In the genomic region with DNA sequence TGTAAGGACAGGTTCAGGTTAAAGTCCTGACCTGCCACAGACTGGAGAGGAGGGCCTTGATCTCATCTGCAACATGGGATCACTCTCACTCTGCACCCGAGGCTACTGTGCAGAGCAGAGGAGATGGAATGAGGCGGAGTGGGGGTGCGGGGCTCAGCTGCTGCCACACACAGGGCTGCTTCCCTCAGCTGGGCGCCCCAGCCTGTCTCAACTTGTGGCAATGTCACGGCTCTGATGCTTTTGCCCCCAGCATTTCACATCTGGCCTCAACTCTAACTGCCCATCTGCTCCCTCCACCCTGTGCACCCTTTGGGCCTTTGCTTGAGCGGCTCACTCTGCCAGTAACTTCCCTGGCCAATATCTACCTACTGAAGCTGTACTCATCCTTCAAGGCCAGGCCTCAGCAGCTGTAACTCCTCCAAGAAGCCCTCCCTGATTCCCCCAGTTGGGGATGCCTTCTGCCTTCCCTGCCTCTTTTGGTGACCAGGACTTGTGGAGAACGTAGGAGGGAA, we compare ENCODE assay signal across 9 cellular contexts.
DNase-seq lines count a peak whose midpoint lies in the region; FAIRE-seq and TF ChIP-seq lines count a peak whose summit lies in the region.
"Had no signal": no experiment of that assay in that cellular context is flagged by ENCODE, and none has a peak within 500 bp of the region (broad histone marks: within the 10 kb centered on the region; RNA-seq: fewer than 3 reads in every experiment).

No MANE protein-coding gene starts in this region.

- POLR2A ChIA-PET in SK-N-SH (lab: Yijun Ruan, JAX) = no interaction called here

- H3K27me3 Mint-ChIP-seq in astrocyte (ENCODE audit: low read depth, unreplicated experiment) (no peaks in the 10 kb centered on the region), type B pancreatic cell (no peaks in the 10 kb centered on the region)

- H3K9me3 ChIP-seq in astrocyte (ENCODE audit: insufficient read depth, low read depth, low read length) = no peaks in the 10 kb centered on the region
- H3K9me3 ChIP-seq in muscle layer of duodenum (ENCODE audit: control insufficient read depth in 1 of 2, low read length in 2 of 2) = no peaks in the 10 kb centered on the region
- H3K9me3 ChIP-seq in SK-N-SH = no peaks in the 10 kb centered on the region
- H3K9me3 ChIP-seq in MG63 = no peaks in the 10 kb centered on the region

- H2BK120ac ChIP-seq in mesendoderm (ENCODE audit: low read depth, low read length) = no peak overlapping the region

- no peak overlapping the region for H2AK5ac ChIP-seq in mesendoderm (ENCODE audit: low read length)

- no peak overlapping the region for H3K4me3 Mint-ChIP-seq in astrocyte (ENCODE audit: unreplicated experiment)
- H3K4me3 Mint-ChIP-seq in type B pancreatic cell = no peak overlapping the region

- TF ChIP-seq CTCF in astrocyte (IDR thresholded peaks at IDR 0.05; ENCODE audit: insufficient read depth, low read depth, low read length) (no peak), type B pancreatic cell (conservative IDR thresholded peaks at IDR 0.05) (no peak), SK-N-SH (IDR thresholded peaks at IDR 0.05) (no peak)

- H3K36me3 Mint-ChIP-seq in astrocyte (ENCODE audit: low read depth, unreplicated experiment) = peaks cover 40% of the 10 kb centered on the region
- H3K36me3 Mint-ChIP-seq in type B pancreatic cell = peaks cover 13% of the 10 kb centered on the region

- H3K4me2 ChIP-seq in astrocyte (ENCODE audit: low read length) (peak overlapping the region; percentile 78), mesendoderm (ENCODE audit: low read length) (no peak overlapping the region), SK-N-SH (no peak overlapping the region)

- H4K5ac ChIP-seq in mesendoderm (ENCODE audit: low read length) = no peak overlapping the region

- H3K4ac ChIP-seq in mesendoderm (ENCODE audit: low read depth, low read length) = no peak overlapping the region

- H3K9ac ChIP-seq in astrocyte (ENCODE audit: low read length) (peak overlapping the region; percentile 71), mesendoderm (ENCODE audit: low read length) (no peak overlapping the region), SK-N-SH (no peak overlapping the region)

- no peak overlapping the region for H2BK15ac ChIP-seq in mesendoderm (replicated peaks; ENCODE audit: low read depth)

- H2AFZ ChIP-seq in astrocyte (ENCODE audit: low read depth, low read length) = no peak overlapping the region
- no peak overlapping the region for H2AFZ ChIP-seq in SK-N-SH (ENCODE audit: low read depth)

- no peaks in the 10 kb centered on the region for H3K9me2 ChIP-seq in SK-N-SH

- WGBS in mesendoderm (ENCODE audit: extremely low coverage, insufficient coverage, low lambda C conversion rate) = no CpG with 5 or more reads among the region's 7 CpGs
- WGBS in SK-N-SH (ENCODE audit: low lambda C conversion rate) = 92% methylated on average over 7 of the region's 7 CpGs

- H3K79me2 ChIP-seq in astrocyte (ENCODE audit: insufficient read depth, low read length) (no peaks in the 10 kb centered on the region), mesendoderm (ENCODE audit: control insufficient read depth, insufficient read depth, low read length) (no peaks in the 10 kb centered on the region), SK-N-SH (ENCODE audit: insufficient read depth) (no peaks in the 10 kb centered on the region)

- H4K8ac ChIP-seq in mesendoderm (ENCODE audit: low read depth, low read length) = no peak overlapping the region

- no peak overlapping the region for H3K27ac Mint-ChIP-seq in astrocyte (ENCODE audit: unreplicated experiment)
- peak overlapping the region; percentile 87 for H3K27ac Mint-ChIP-seq in type B pancreatic cell

- FAIRE-seq in astrocyte (lab: Jason Lieb, UNC) = no peak
- FAIRE-seq: colon had no signal

- H3K36me3 ChIP-seq in astrocyte (ENCODE audit: insufficient read depth, low read length) = peaks cover 34% of the 10 kb centered on the region
- peaks cover 23 to 51% of the 10 kb centered on the region in 2 donors for H3K36me3 ChIP-seq in muscle layer of duodenum (ENCODE audit: control insufficient read depth in 1 of 2, insufficient read depth in 2 of 2, low read length in 2 of 2)
- peaks cover 25% of the 10 kb centered on the region for H3K36me3 ChIP-seq in mesendoderm (ENCODE audit: control insufficient read depth, insufficient read depth, low read length)
- H3K36me3 ChIP-seq in SK-N-SH (replicated peaks in 1 of 2; ENCODE audit: control insufficient read depth in 1 of 2, insufficient read depth in 2 of 2, low read length in 1 of 2) = peaks cover 10 to 68% of the 10 kb centered on the region in 2 experiments
- H3K36me3 ChIP-seq in MG63 = peaks cover 90% of the 10 kb centered on the region

- DNase-seq in activated effector memory CD4-positive, alpha-beta T cell treated with anti-CD3 and anti-CD28 coated beads, Interleukin-2, amount 50 U/mL, for 16 hours = peak; percentile 59
- DNase-seq in activated effector memory CD4-positive, alpha-beta T cell treated with Interleukin-2 at 50 U/mL for 16 hours = no peak
- no peak for DNase-seq in astrocyte (ENCODE audit: low read depth)
- no peak for DNase-seq in type B pancreatic cell (ENCODE audit: extremely low spot score, unreplicated experiment)
- DNase-seq in mesendoderm = no peak
- DNase-seq in SK-N-SH = no peak
- no peak for DNase-seq in MG63

- CTCF ChIA-PET in SK-N-SH (lab: Yijun Ruan, JAX) = interaction anchor here (0.9 to 4.8 kb wide), 7 partner anchors 12 to 306 kb away, joined by 3 to 17 read pairs (median 4); a partner anchor contains a TSS

- H3K4me1 Mint-ChIP-seq in astrocyte (ENCODE audit: low read depth, unreplicated experiment) = peaks cover 27% of the 10 kb centered on the region
- peaks cover 23% of the 10 kb centered on the region for H3K4me1 Mint-ChIP-seq in type B pancreatic cell (ENCODE audit: unreplicated experiment)

- no peaks in the 10 kb centered on the region for H3K79me1 ChIP-seq in mesendoderm (ENCODE audit: low read length)

- H4K20me1 ChIP-seq in astrocyte (ENCODE audit: insufficient read depth, low read length) (no peaks in the 10 kb centered on the region), SK-N-SH (ENCODE audit: insufficient read depth) (no peaks in the 10 kb centered on the region)

- peaks cover 31% of the 10 kb centered on the region for H3K4me1 ChIP-seq in astrocyte (ENCODE audit: insufficient read depth, low read length)
- peaks cover 34 to 42% of the 10 kb centered on the region in 2 donors for H3K4me1 ChIP-seq in muscle layer of duodenum (ENCODE audit: control insufficient read depth in 1 of 2, insufficient read depth in 2 of 2, low read length in 2 of 2)
- H3K4me1 ChIP-seq in mesendoderm (ENCODE audit: control insufficient read depth, low read depth, low read length) = no peaks in the 10 kb centered on the region
- H3K4me1 ChIP-seq in SK-N-SH (ENCODE audit: control insufficient read depth in 1 of 2, insufficient read depth in 2 of 2, low read depth in 1 of 2, low read length in 1 of 2) = peaks cover 11 to 36% of the 10 kb centered on the region in 2 experiments

- no peak overlapping the region for H3K56ac ChIP-seq in mesendoderm (ENCODE audit: low read length)

- no peak overlapping the region for H2BK5ac ChIP-seq in mesendoderm (ENCODE audit: low read length)

- no peaks in the 10 kb centered on the region for H3F3A ChIP-seq in SK-N-SH (replicated peaks; ENCODE audit: insufficient read depth)

- H3K23ac ChIP-seq in mesendoderm (ENCODE audit: low read length) = no peak overlapping the region

- no peak for TF ChIP-seq EP300 in SK-N-SH (IDR thresholded peaks at IDR 0.05; ENCODE audit: borderline replicate concordance in 1 of 2, low read depth in 1 of 2, low read length in 1 of 2)

- H3K27me3 ChIP-seq in astrocyte (ENCODE audit: insufficient read depth, low read length) = no peaks in the 10 kb centered on the region
- no peaks in the 10 kb centered on the region for H3K27me3 ChIP-seq in muscle layer of duodenum (ENCODE audit: low read depth, low read length)
- no peaks in the 10 kb centered on the region for H3K27me3 ChIP-seq in mesendoderm (ENCODE audit: insufficient read depth, low read length, poor library complexity)
- H3K27me3 ChIP-seq in SK-N-SH (ENCODE audit: insufficient read depth) = no peaks in the 10 kb centered on the region
- no peaks in the 10 kb centered on the region for H3K27me3 ChIP-seq in MG63

- no peak for TF ChIP-seq RAD21 in SK-N-SH (IDR thresholded peaks at IDR 0.05; ENCODE audit: low read length)

- no peaks in the 10 kb centered on the region for H3K9me3 Mint-ChIP-seq in astrocyte (ENCODE audit: unreplicated experiment)
- no peaks in the 10 kb centered on the region for H3K9me3 Mint-ChIP-seq in type B pancreatic cell

- H3K4me3 ChIP-seq in astrocyte (ENCODE audit: insufficient read depth, low read depth, low read length) = no peak overlapping the region
- no peak overlapping the region for H3K4me3 ChIP-seq in muscle layer of duodenum (ENCODE audit: low read depth in 1 of 2, low read length in 2 of 2)
- H3K4me3 ChIP-seq in mesendoderm (ENCODE audit: low read length) = no peak overlapping the region
- H3K4me3 ChIP-seq in SK-N-SH (ENCODE audit: low read depth in 2 of 2, low read length in 1 of 2) = no peak overlapping the region
- H3K4me3 ChIP-seq in MG63 = no peak overlapping the region

- H3K18ac ChIP-seq in mesendoderm (ENCODE audit: low read length) = no peak overlapping the region

- peak overlapping the region; percentile 66 for H3K27ac ChIP-seq in astrocyte (ENCODE audit: low read depth, low read length)
- H3K27ac ChIP-seq in muscle layer of duodenum (ENCODE audit: low read length) = peak overlapping the region; percentile 84
- no peak overlapping the region for H3K27ac ChIP-seq in mesendoderm (ENCODE audit: low read depth, low read length)
- peak overlapping the region in 1 of 2 experiments; percentile 44; a peak in 2 of 4 replicates for H3K27ac ChIP-seq in SK-N-SH (ENCODE audit: low read depth in 2 of 2, low read length in 1 of 2)

TF ChIP-seq in SK-N-SH, 30 proteins besides CTCF, POLR2A, EP300 and RAD21 (continues in another document):
- TF ChIP-seq, protein P1, sequence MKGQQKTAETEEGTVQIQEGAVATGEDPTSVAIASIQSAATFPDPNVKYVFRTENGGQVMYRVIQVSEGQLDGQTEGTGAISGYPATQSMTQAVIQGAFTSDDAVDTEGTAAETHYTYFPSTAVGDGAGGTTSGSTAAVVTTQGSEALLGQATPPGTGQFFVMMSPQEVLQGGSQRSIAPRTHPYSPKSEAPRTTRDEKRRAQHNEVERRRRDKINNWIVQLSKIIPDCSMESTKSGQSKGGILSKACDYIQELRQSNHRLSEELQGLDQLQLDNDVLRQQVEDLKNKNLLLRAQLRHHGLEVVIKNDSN (IDR thresholded peaks at IDR 0.05; ENCODE audit: borderline replicate concordance, low read depth) = no peak
- no peak for TF ChIP-seq NFIC (IDR thresholded peaks at IDR 0.05; ENCODE audit: borderline replicate concordance)
- no peak for TF ChIP-seq NRF1 (IDR thresholded peaks at IDR 0.05; ENCODE audit: low read depth, low read length)
- no peak for TF ChIP-seq MXI1 (IDR thresholded peaks at IDR 0.05; ENCODE audit: low read depth, low read length)
- no peak for TF ChIP-seq GATA2 (CRISPR knock-in tag; IDR thresholded peaks at IDR 0.05)
